In the genomic region with DNA sequence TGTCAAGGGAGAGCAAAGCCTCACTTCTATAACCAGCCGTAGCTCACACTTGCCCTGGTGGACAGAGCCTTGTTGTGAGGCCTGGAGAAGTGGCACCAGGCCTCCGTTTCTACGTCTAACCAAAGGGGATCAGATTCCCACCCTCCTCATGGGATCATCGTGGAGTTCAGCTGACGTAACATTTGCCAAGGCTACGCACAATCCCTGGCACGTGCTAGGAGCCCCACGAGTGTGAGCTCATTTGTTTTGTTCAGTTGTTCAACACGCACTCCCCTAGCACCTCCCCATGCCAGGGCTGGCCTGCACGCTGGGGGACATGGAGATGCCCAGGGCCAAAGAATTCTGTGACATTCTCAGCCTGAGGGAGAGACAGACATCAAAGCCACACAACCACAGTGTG, we compare ENCODE assay signal across 33 cellular contexts. TPM values are rescaled to one million over a fixed set of nuclear protein-coding genes. Genes with fewer than 3 reads are reported as not detected.
"Had no signal": no experiment of that assay in that cellular context is flagged by ENCODE, and none has a peak within 500 bp of the region (broad histone marks: within the 10 kb centered on the region; RNA-seq: fewer than 3 reads in every experiment).

No MANE protein-coding gene starts in this region.

- H3K4me1 Mint-ChIP-seq: immature natural killer cell; stimulated activated naive CD8-positive, alpha-beta T cell treated with anti-CD3 and anti-CD28 coated beads, Interleukin-15, amount 100 ng/mL, for 72 hours had no signal

- H3K27ac Mint-ChIP-seq: endodermal cell; immature natural killer cell; memory B cell; progenitor cell of endocrine pancreas; stimulated activated naive B cell treated with anti-CD40 and anti-IgM and Interleukin-4, amounts not matched to agents 10 μg/mL and 1 μg/mL and 100 μg/mL, for 72 hours had no signal

- H3K4me1 ChIP-seq: lower lobe of right lung, pancreas, testis, upper lobe of right lung had no signal

- DNase-seq: effector CD4-positive, alpha-beta T cell; endodermal cell; erythroblast; foreskin fibroblast; glutamatergic neuron; immature natural killer cell; kidney; left cardiac atrium; left ventricle myocardium inferior; lower lobe of right lung; naive thymus-derived CD8-positive, alpha-beta T cell; occipital lobe; stimulated activated CD4-positive, alpha-beta T cell treated with anti-CD3 and anti-CD28 coated beads, Interleukin-2, amount 100 ng/mL, for 24 hours; stimulated activated CD4-positive, alpha-beta T cell treated with anti-CD3 and anti-CD28 coated beads, Interleukin-4, amount 100 ng/mL, for 4 hours; stimulated activated naive B cell treated with anti-CD40 and anti-IgM and Interleukin-4, amounts not matched to agents 10 μg/mL and 1 μg/mL and 100 μg/mL, for 72 hours; stimulated activated naive CD8-positive, alpha-beta T cell treated with anti-CD3 and anti-CD28 coated beads, Interleukin-15, amount 100 ng/mL, for 72 hours; testis; upper lobe of right lung had no signal

- H3K4me3 Mint-ChIP-seq: endodermal cell; immature natural killer cell; memory B cell; naive thymus-derived CD8-positive, alpha-beta T cell; stimulated activated naive B cell treated with anti-CD40 and anti-IgM and Interleukin-4, amounts not matched to agents 10 μg/mL and 1 μg/mL and 100 μg/mL, for 72 hours; stimulated activated naive CD8-positive, alpha-beta T cell treated with anti-CD3 and anti-CD28 coated beads, Interleukin-15, amount 100 ng/mL, for 72 hours had no signal

- H3K9me3 Mint-ChIP-seq: endodermal cell; immature natural killer cell; memory B cell; naive thymus-derived CD8-positive, alpha-beta T cell; stimulated activated naive B cell treated with anti-CD40 and anti-IgM and Interleukin-4, amounts not matched to agents 10 μg/mL and 1 μg/mL and 100 μg/mL, for 72 hours; stimulated activated naive CD8-positive, alpha-beta T cell treated with anti-CD3 and anti-CD28 coated beads, Interleukin-15, amount 100 ng/mL, for 72 hours had no signal

- H3K36me3 ChIP-seq: gastroesophageal sphincter, left ventricle myocardium inferior, lower lobe of right lung, pancreas, tibial nerve, upper lobe of right lung, vagina had no signal

- H3K36me3 Mint-ChIP-seq: immature natural killer cell; memory B cell; naive thymus-derived CD8-positive, alpha-beta T cell; stimulated activated naive B cell treated with anti-CD40 and anti-IgM and Interleukin-4, amounts not matched to agents 10 μg/mL and 1 μg/mL and 100 μg/mL, for 72 hours had no signal

- H3K4me3 ChIP-seq: coronary artery, gastroesophageal sphincter, left ventricle myocardium inferior, lower lobe of right lung, pancreas, skin epidermis, testis, tibial nerve, upper lobe of right lung, vagina had no signal

- H3K9me3 ChIP-seq: gastroesophageal sphincter, left ventricle myocardium inferior, lower lobe of right lung, pancreas, testis, tibial nerve, upper lobe of right lung, vagina had no signal

- ATAC-seq: gastroesophageal sphincter; left cardiac atrium; lower lobe of right lung; naive thymus-derived CD8-positive, alpha-beta T cell; pancreas; sciatic nerve; stimulated activated naive B cell treated with anti-CD40 and anti-IgM and Interleukin-4, amounts not matched to agents 10 μg/mL and 1 μg/mL and 100 μg/mL, for 72 hours; stimulated activated naive CD8-positive, alpha-beta T cell treated with anti-CD3 and anti-CD28 coated beads, Interleukin-15, amount 100 ng/mL, for 72 hours; upper lobe of right lung had no signal

- H3K27ac ChIP-seq: coronary artery, gastroesophageal sphincter, left ventricle myocardium inferior, lower lobe of right lung, pancreas, skin epidermis, testis, tibial nerve, upper lobe of right lung, vagina had no signal

- H3K27me3 ChIP-seq: testis, vagina had no signal

RNA-seq across cellular contexts. Expression of a gene that starts 23.1 kb away (rescaled TPM):
- total RNA-seq: chondrocyte; dermis microvascular lymphatic vessel endothelial cell; endothelial cell of umbilical vein; fibroblast of lung; gastroesophageal sphincter; kidney; left cardiac atrium; left ventricle myocardium inferior; lower lobe of right lung; naive thymus-derived CD8-positive, alpha-beta T cell; occipital lobe; pancreas; progenitor cell of endocrine pancreas; sciatic nerve; subcutaneous adipose tissue; tibial nerve; upper lobe of right lung had no signal
- polyA plus RNA-seq: endothelial cell of umbilical vein; fibroblast of lung; immature natural killer cell; naive thymus-derived CD8-positive, alpha-beta T cell; neural cell had no signal

RNA-seq across cellular contexts. Expression of a gene that starts 33.9 kb away (rescaled TPM):
- total RNA-seq: chondrocyte; dermis microvascular lymphatic vessel endothelial cell; endothelial cell of umbilical vein; fibroblast of lung; gastroesophageal sphincter; kidney; left cardiac atrium; left ventricle myocardium inferior; lower lobe of right lung; naive thymus-derived CD8-positive, alpha-beta T cell; sciatic nerve; subcutaneous adipose tissue; tibial nerve; upper lobe of right lung had no signal
- polyA plus RNA-seq: endothelial cell of umbilical vein; fibroblast of lung; immature natural killer cell; naive thymus-derived CD8-positive, alpha-beta T cell had no signal
